12 cellular contexts compared by ENCODE assay signal in genomic region chr10:30997536-30998252, GRCh38. TPM values are rescaled to one million over a fixed set of nuclear protein-coding genes. Genes with fewer than 3 reads are reported as not detected.
DNase-seq lines count a peak whose midpoint lies in the region; ATAC-seq and TF ChIP-seq lines count a peak whose summit lies in the region.
"Had no signal": no experiment of that assay in that cellular context is flagged by ENCODE, and none has a peak within 500 bp of the region (broad histone marks: within the 10 kb centered on the region; RNA-seq: fewer than 3 reads in every experiment).

No MANE protein-coding gene starts in this region.

- intact Hi-C loops in posterior cingulate gyrus (cut with DNase I) = no loop called here

- no peak overlapping the region for H2AFZ ChIP-seq in fibroblast of lung (ENCODE audit: low read length)

- H4K20me1 ChIP-seq in fibroblast of lung (ENCODE audit: control insufficient read depth, extremely low read depth, insufficient read depth, low read length) = no peaks in the 10 kb centered on the region

- H3K27ac ChIP-seq in fibroblast of lung (ENCODE audit: insufficient read depth, low read length) = no peak overlapping the region

- TF ChIP-seq CTCF in fibroblast of lung (conservative IDR thresholded peaks at IDR 0.05 in 1 of 2, IDR thresholded peaks at IDR 0.05 in 1 of 2; ENCODE audit: low read depth in 1 of 2, low read length in 2 of 2) (no peak), glutamatergic neuron (IDR thresholded peaks at IDR 0.05; ENCODE audit: partially characterized antibody, unreplicated experiment) (no peak)

- H3K4me3 Mint-ChIP-seq in stimulated activated naive CD8-positive, alpha-beta T cell treated with anti-CD3 and anti-CD28 coated beads, Interleukin-15, Interleukin-2, amounts not matched to agents 100 ng/mL and 50 ng/mL, for 24 hours = peak overlapping the region; percentile 10
- H3K4me3 Mint-ChIP-seq in T-helper 17 cell = peak overlapping the region; percentile 71
- no peak overlapping the region for H3K4me3 Mint-ChIP-seq in glutamatergic neuron (ENCODE audit: unreplicated experiment)

- TF ChIP-seq POLR2A in GM18505 (IDR thresholded peaks at IDR 0.05; ENCODE audit: borderline replicate concordance, extremely low read depth, insufficient read depth, insufficient read length) = no peak

- H3K79me2 ChIP-seq in fibroblast of lung (ENCODE audit: control insufficient read depth, insufficient read depth, low read length) = peaks cover 3% of the 10 kb centered on the region

- no peaks in the 10 kb centered on the region for H3K27me3 Mint-ChIP-seq in stimulated activated naive CD8-positive, alpha-beta T cell treated with anti-CD3 and anti-CD28 coated beads, Interleukin-15, Interleukin-2, amounts not matched to agents 100 ng/mL and 50 ng/mL, for 24 hours
- no peaks in the 10 kb centered on the region for H3K27me3 Mint-ChIP-seq in T-helper 17 cell
- no peaks in the 10 kb centered on the region for H3K27me3 Mint-ChIP-seq in glutamatergic neuron (ENCODE audit: unreplicated experiment)

- H3K27me3 ChIP-seq in fibroblast of lung (ENCODE audit: control insufficient read depth, insufficient read depth, low read length) = no peaks in the 10 kb centered on the region

- DNase-seq in stimulated activated naive CD8-positive, alpha-beta T cell treated with anti-CD3 and anti-CD28 coated beads, Interleukin-15, Interleukin-2, amounts not matched to agents 100 U/mL and 50 U/mL, for 24 hours = no peak
- DNase-seq in T-helper 17 cell = no peak
- DNase-seq in fibroblast of lung (ENCODE audit: low read depth in 2 of 2) = no peak
- DNase-seq in posterior cingulate gyrus = no peak
- no peak for DNase-seq in AG20443 (ENCODE audit: low spot score)
- DNase-seq in glutamatergic neuron = no peak
- DNase-seq: DMS79 treated with DMSO at 0.1 percent for 48 hours, midbrain, NCI-H524, SHP77 had no signal

- H3K4me1 ChIP-seq in fibroblast of lung (ENCODE audit: control insufficient read depth, extremely low read depth, insufficient read depth, low read length) = peaks cover 5% of the 10 kb centered on the region

- ATAC-seq in stimulated activated naive CD8-positive, alpha-beta T cell treated with anti-CD3 and anti-CD28 coated beads, Interleukin-15, Interleukin-2, amounts not matched to agents 100 U/mL and 50 U/mL, for 24 hours = no peak
- ATAC-seq in T-helper 17 cell = no peak
- ATAC-seq in GM18505 (IDR thresholded peaks at IDR 0.05; ENCODE audit: unreplicated experiment) = no peak

- H3K9ac ChIP-seq in fibroblast of lung (ENCODE audit: insufficient read depth, low read length) = no peak overlapping the region

- no peak overlapping the region for H3K4me3 ChIP-seq in fibroblast of lung (replicated peaks in 1 of 4; ENCODE audit: control extremely low read depth in 1 of 4, insufficient read depth in 1 of 4, low read depth in 3 of 4, low read length in 4 of 4)

- no peak overlapping the region for H3K27ac Mint-ChIP-seq in stimulated activated naive CD8-positive, alpha-beta T cell treated with anti-CD3 and anti-CD28 coated beads, Interleukin-15, Interleukin-2, amounts not matched to agents 100 ng/mL and 50 ng/mL, for 24 hours
- H3K27ac Mint-ChIP-seq in T-helper 17 cell (peak overlapping the region; percentile 77), glutamatergic neuron (ENCODE audit: unreplicated experiment) (no peak overlapping the region)

- no peaks in the 10 kb centered on the region for H3K36me3 ChIP-seq in fibroblast of lung (ENCODE audit: control insufficient read depth, insufficient read depth, low read length)

- H3K9me3 ChIP-seq in T-helper 17 cell (ENCODE audit: control insufficient read depth, low read length, poor library complexity, severe bottlenecking) = peaks cover 4% of the 10 kb centered on the region
- no peaks in the 10 kb centered on the region for H3K9me3 ChIP-seq in fibroblast of lung (ENCODE audit: control insufficient read depth, insufficient read depth, low read depth, low read length)

- H3K4me1 Mint-ChIP-seq in stimulated activated naive CD8-positive, alpha-beta T cell treated with anti-CD3 and anti-CD28 coated beads, Interleukin-15, Interleukin-2, amounts not matched to agents 100 ng/mL and 50 ng/mL, for 24 hours (ENCODE audit: low read depth) = peaks cover 35% of the 10 kb centered on the region
- peaks cover 11% of the 10 kb centered on the region for H3K4me1 Mint-ChIP-seq in T-helper 17 cell
- H3K4me1 Mint-ChIP-seq in glutamatergic neuron (ENCODE audit: low read depth, unreplicated experiment) = peaks cover 5% of the 10 kb centered on the region

- H3K36me3 Mint-ChIP-seq in stimulated activated naive CD8-positive, alpha-beta T cell treated with anti-CD3 and anti-CD28 coated beads, Interleukin-15, Interleukin-2, amounts not matched to agents 100 ng/mL and 50 ng/mL, for 24 hours (ENCODE audit: low read depth) = peaks cover 20% of the 10 kb centered on the region
- H3K36me3 Mint-ChIP-seq in T-helper 17 cell (ENCODE audit: low read depth) = no peaks in the 10 kb centered on the region
- H3K36me3 Mint-ChIP-seq in glutamatergic neuron (ENCODE audit: unreplicated experiment) = peaks cover 14% of the 10 kb centered on the region

- peaks cover 3% of the 10 kb centered on the region for H3K9me3 Mint-ChIP-seq in stimulated activated naive CD8-positive, alpha-beta T cell treated with anti-CD3 and anti-CD28 coated beads, Interleukin-15, Interleukin-2, amounts not matched to agents 100 ng/mL and 50 ng/mL, for 24 hours
- peaks cover 8% of the 10 kb centered on the region for H3K9me3 Mint-ChIP-seq in glutamatergic neuron (ENCODE audit: unreplicated experiment)

- peak overlapping the region; percentile 1 for H3K4me2 ChIP-seq in fibroblast of lung (ENCODE audit: extremely low read depth, insufficient read depth, low read length)

RNA-seq across cellular contexts. Expression of gene ZNF438, which starts 34.0 kb away (rescaled TPM):
- 1 to 10 TPM; 3.1 to 3.7 TPM for total RNA-seq in T-helper 17 cell
- total RNA-seq in fibroblast of lung = 3.9 and 6.6 TPM in 2 replicates
- 4.7 and 5.6 TPM in 2 replicates for polyA plus RNA-seq in fibroblast of lung
- polyA plus RNA-seq in fibroblast of lung (2012) = 3.1 and 3.8 TPM in 2 replicates
- 4.9 and 5.6 TPM in 2 replicates for polyA minus RNA-seq in fibroblast of lung (ENCODE audit: low replicate concordance)
- 3.5 TPM for total RNA-seq in glutamatergic neuron (ENCODE audit: unreplicated experiment)
